Comparison of ENCODE assay signal across 9 cellular contexts in the genomic region with DNA sequence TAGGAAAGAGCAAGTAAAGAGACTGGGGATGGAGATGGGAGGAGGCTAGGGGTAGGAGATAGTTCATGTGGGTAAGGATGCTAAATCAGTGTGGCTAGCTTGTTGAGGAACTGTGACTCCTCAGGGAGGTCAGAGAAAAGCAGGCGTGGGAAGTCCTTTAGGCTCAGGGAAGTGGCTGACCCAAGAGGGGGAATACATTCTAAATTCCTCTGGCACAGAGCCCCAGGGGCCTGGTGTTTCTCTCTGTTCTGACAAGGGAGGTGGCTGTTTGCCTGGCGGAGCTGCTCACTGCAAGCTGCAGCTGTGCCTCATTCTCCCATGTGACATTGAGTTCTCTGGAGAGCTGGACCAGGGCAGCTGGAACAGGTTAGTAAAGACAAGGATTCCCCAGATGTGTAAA.
DNase-seq lines count a peak whose midpoint lies in the region; ATAC-seq and FAIRE-seq lines count a peak whose summit lies in the region.
"Had no signal": no experiment of that assay in that cellular context is flagged by ENCODE, and none has a peak within 500 bp of the region (broad histone marks: within the 10 kb centered on the region; RNA-seq: fewer than 3 reads in every experiment).

No MANE protein-coding gene starts in this region.

- DNase-seq in EL (peak; percentile 76), Right ventricle myocardium inferior (ENCODE audit: missing footprints) (peak; percentile 93), pulmonary artery endothelial cell (ENCODE audit: low read depth, low spot score) (peak; percentile 32), NOMO-1 treated with dmso at 0.1 percent for 144 hours (lab: John Stamatoyannopoulos, UW; ENCODE audit: unreplicated experiment) (no peak), COLO668 (lab: John Stamatoyannopoulos, UW; ENCODE audit: unreplicated experiment) (no peak)

- FAIRE-seq in TTC549 (lab: Jason Lieb, UNC), result peak; percentile 73
- FAIRE-seq: frontal cortex had no signal

- intact Hi-C loops in Right ventricle myocardium inferior (cut with DNase I), result loop anchor here (5.0 kb wide), 2 partner anchors 52 to 152 kb away; a partner anchor contains a TSS

- ATAC-seq in Right ventricle myocardium inferior (peak; percentile 96), HG02798 (IDR thresholded peaks at IDR 0.05; ENCODE audit: poor library complexity, unreplicated experiment) (no peak), esophagus mucosa (no peak)

Comparison
In these comparisons a context has a peak if more than half of its experiments do, and no peak if none do; other contexts are left out.
1. DNase-seq: peak in EL (single experiment), Right ventricle myocardium inferior (single experiment) and pulmonary artery endothelial cell (single experiment); none in NOMO-1 treated with dmso at 0.1 percent for 144 hours (single experiment) and COLO668 (single experiment).